Comparison of ENCODE assay signal across 9 cellular contexts in the genomic region with DNA sequence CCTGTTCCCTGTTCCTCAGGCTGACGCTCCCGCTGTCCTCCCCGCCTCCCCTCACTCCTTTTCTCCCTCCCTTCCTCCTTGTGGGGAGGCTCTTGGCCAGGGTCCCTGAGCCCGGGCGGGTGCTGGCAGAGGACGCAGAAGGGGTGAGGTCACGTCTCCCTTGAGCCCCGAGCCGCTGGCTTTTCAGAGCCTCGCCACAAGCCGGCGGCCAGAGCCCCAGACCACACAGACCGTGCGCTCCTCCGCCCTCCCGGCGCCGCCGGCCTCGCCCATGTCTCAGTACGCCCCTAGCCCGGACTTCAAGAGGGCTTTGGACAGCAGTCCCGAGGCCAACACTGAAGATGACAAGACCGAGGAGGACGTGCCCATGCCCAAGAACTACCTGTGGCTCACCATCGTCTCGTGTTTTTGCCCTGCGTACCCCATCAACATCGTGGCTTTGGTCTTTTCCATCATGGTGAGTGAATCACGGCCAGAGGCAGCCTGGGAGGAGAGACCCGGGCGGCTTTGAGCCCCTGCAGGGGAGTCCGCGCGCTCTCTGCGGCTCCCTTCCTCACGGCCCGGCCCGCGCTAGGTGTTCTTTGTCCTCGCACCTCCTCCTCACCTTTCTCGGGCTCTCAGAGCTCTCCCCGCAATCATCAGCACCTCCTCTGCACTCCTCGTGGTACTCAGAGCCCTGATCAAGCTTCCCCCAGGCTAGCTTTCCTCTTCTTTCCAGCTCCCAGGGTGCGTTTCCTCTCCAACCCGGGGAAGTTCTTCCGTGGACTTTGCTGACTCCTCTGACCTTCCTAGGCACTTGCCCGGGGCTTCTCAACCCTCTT. TPM values are rescaled to one million over a fixed set of nuclear protein-coding genes. Genes with fewer than 3 reads are reported as not detected.
DNase-seq lines count a peak whose midpoint lies in the region; ATAC-seq and TF ChIP-seq lines count a peak whose summit lies in the region.
"Had no signal": no experiment of that assay in that cellular context is flagged by ENCODE, and none has a peak within 500 bp of the region (broad histone marks: within the 10 kb centered on the region; RNA-seq: fewer than 3 reads in every experiment).

A gene (plus strand): TSS at position 197 of the 821 bp plus-strand sequence. CDS start 75 bp downstream, at position 272.

- DNase-seq in NCI-H1105 treated with DMSO at 0.1 percent for 48 hours (lab: John Stamatoyannopoulos, UW) (peak; percentile 31), NCI-H1105 (lab: John Stamatoyannopoulos, UW) (no peak), erythroblast (lab: John Stamatoyannopoulos, UW) (peak; percentile 84 to 94), lung (ENCODE audit: low spot score) (no peak), tibial artery (peak in 1 of 2 donors; percentile 26), superior temporal gyrus (ENCODE audit: extremely low spot score) (no peak), middle frontal gyrus (ENCODE audit: extremely low spot score, low spot score) (no peak)
- no peak for DNase-seq in activated CD8-positive, alpha-beta memory T cell treated with anti-CD3 and anti-CD28 coated beads for 24 hours
- DNase-seq: NCI-H524 treated with DMSO at 0.1 percent for 48 hours had no signal

- intact Hi-C loops in tibial artery (cut with DNase I; ENCODE audit: low total_unique reads), result no loop called here

- 2% methylated on average over 48 of the region's 48 CpGs for WGBS in lung, 2 donors

- H3K4me1 ChIP-seq in lung (ENCODE audit: control insufficient read depth in 2 of 2, insufficient read depth in 2 of 2, low read length in 2 of 2), result peaks cover 0 to 10% of the 10 kb centered on the region in 2 donors
- H3K4me1 ChIP-seq in tibial artery, result peaks cover 0 to 6% (median 0%) of the 10 kb centered on the region in 4 donors

- H3K27me3 ChIP-seq in lung (ENCODE audit: control insufficient read depth, insufficient read depth) (no peaks in the 10 kb centered on the region), tibial artery (peaks cover 0 to 31% of the 10 kb centered on the region in 2 donors)

- H3K9me3 ChIP-seq in lung (ENCODE audit: control insufficient read depth in 2 of 2, insufficient read depth in 1 of 2, low read length in 1 of 2) (peaks cover 0 to 5% of the 10 kb centered on the region in 2 donors), tibial artery (no peaks in the 10 kb centered on the region)

- TF ChIP-seq CTCF in lung (IDR thresholded peaks at IDR 0.05; ENCODE audit: control extremely low read depth, extremely low read depth) (no peak), tibial artery (IDR thresholded peaks at IDR 0.05) (no peak)

- TF ChIP-seq POLR2A in erythroblast (IDR thresholded peaks at IDR 0.05; ENCODE audit: low read length), result peak; percentile 57

- H3K27ac ChIP-seq in lung (ENCODE audit: low read depth in 1 of 2, low read length in 1 of 2) (peak within 1 kb of the TSS; percentile 11 to 28), tibial artery (no peak within 1 kb of the TSS)

- H3K36me3 ChIP-seq in lung (ENCODE audit: control insufficient read depth in 2 of 2, insufficient read depth in 2 of 2, low read length in 2 of 2) (no peaks in the 10 kb centered on the region), tibial artery (no peaks in the 10 kb centered on the region)

- H3K4me3 ChIP-seq in lung (peak within 1 kb of the TSS; percentile 62), tibial artery (peak within 1 kb of the TSS; percentile 21 to 36)

- ATAC-seq in lung (ENCODE audit: insufficient read depth, low FRiP score), result no peak

RNA-seq across cellular contexts. Expression of the gene that starts here (rescaled TPM):
- under 1 TPM; 0.40 to 0.80 TPM for total RNA-seq in lung
- polyA plus RNA-seq in lung, result under 1 TPM; 0.13 to 0.22 TPM

Comparison
In these comparisons a context has a peak if more than half of its experiments do, and no peak if none do; other contexts are left out.
1. DNase-seq: peak in NCI-H1105 treated with DMSO at 0.1 percent for 48 hours (single experiment) and erythroblast (2 of 2); none in NCI-H1105 (single experiment), lung (single experiment), superior temporal gyrus (single experiment), activated CD8-positive, alpha-beta memory T cell treated with anti-CD3 and anti-CD28 coated beads for 24 hours (single experiment) and middle frontal gyrus (single experiment).
2. H3K27ac ChIP-seq: peak in lung (2 of 2); none in tibial artery (0 of 2).